Comparison of ENCODE assay signal across 8 cellular contexts in the genomic region with DNA sequence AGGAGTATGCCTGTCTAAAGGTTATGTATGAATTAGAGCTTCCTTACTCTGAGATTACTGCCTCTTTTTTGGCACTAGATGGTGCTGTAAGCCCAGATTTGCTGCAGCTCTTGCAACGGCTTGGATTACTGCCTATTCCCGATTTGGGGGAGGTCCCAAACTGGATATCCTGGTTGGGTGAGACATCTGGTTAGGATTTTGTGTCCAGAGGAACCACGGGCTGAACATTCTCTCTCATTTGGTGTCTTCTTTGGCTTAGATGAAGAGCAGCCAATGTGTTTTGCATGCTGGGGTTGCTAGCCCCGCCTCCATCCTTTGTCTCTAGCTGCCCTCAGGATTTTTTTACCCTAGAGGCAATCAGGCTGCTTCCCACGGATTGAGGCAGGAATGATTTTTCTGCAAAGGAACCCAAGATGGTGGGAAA.
DNase-seq lines count a peak whose midpoint lies in the region; ATAC-seq and FAIRE-seq lines count a peak whose summit lies in the region.

No MANE protein-coding gene starts in this region.

- ATAC-seq in HG03139 (IDR thresholded peaks at IDR 0.05; ENCODE audit: unreplicated experiment), result no peak

- DNase-seq in SKM-1 treated with dmso at 0.1 percent for 144 hours (lab: John Stamatoyannopoulos, UW; ENCODE audit: unreplicated experiment) (peak; percentile 14), SKM-1 (lab: John Stamatoyannopoulos, UW; ENCODE audit: unreplicated experiment) (no peak), HTR-8/SVneo (ENCODE audit: insufficient read length, low spot score) (peak; percentile 43), NOMO-1 (lab: John Stamatoyannopoulos, UW; ENCODE audit: unreplicated experiment in 2 of 2) (peak; percentile 12 to 42), foreskin melanocyte (peak; percentile 56), non-pigmented ciliary epithelial cell (ENCODE audit: low read depth) (peak; percentile 56)
- DNase-seq in activated effector memory CD4-positive, alpha-beta T cell treated with Interleukin-2 at 50 U/mL for 16 hours, result peak; percentile 0

- FAIRE-seq in HTR-8/SVneo (lab: Jason Lieb, UNC), result no peak
